Comparison of ENCODE assay signal across 8 cellular contexts in the genomic region with DNA sequence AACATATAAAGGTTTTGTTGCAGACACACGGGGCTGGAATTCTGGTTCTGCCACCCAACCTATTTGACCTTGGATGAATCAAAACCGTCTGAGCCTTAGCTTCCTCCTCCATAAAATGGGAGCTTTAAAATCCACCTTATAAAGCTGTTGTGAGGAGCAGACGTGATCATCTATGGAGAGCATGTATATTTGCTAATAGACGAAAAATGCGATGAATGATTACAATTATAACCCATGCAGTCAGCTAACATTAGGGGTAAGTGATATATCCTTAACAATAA. TPM values are rescaled to one million over a fixed set of nuclear protein-coding genes. Genes with fewer than 3 reads are reported as not detected.
DNase-seq lines count a peak whose midpoint lies in the region; ATAC-seq and TF ChIP-seq lines count a peak whose summit lies in the region.

No MANE protein-coding gene starts in this region.

- H3K9me3 Mint-ChIP-seq in activated CD4-positive, alpha-beta T cell treated with anti-CD3 and anti-CD28 coated beads for 36 hours (ENCODE audit: low read depth): no peaks in the 10 kb centered on the region
- no peaks in the 10 kb centered on the region for H3K9me3 Mint-ChIP-seq in activated CD8-positive, alpha-beta T cell treated with anti-CD3 and anti-CD28 coated beads for 36 hours

- ATAC-seq in activated CD4-positive, alpha-beta T cell treated with anti-CD3 and anti-CD28 coated beads for 36 hours: no peak
- no peak for ATAC-seq in activated CD8-positive, alpha-beta T cell treated with anti-CD3 and anti-CD28 coated beads for 36 hours
- ATAC-seq in HG03025 (IDR thresholded peaks at IDR 0.05; ENCODE audit: low FRiP score, unreplicated experiment): no peak

- H3K27ac Mint-ChIP-seq in activated CD4-positive, alpha-beta T cell treated with anti-CD3 and anti-CD28 coated beads for 36 hours: peak overlapping the region; percentile 99
- H3K27ac Mint-ChIP-seq in activated CD8-positive, alpha-beta T cell treated with anti-CD3 and anti-CD28 coated beads for 36 hours: peak overlapping the region; percentile 98

- no peaks in the 10 kb centered on the region for H3K36me3 ChIP-seq in iPS-20b (ENCODE audit: insufficient read depth, low read depth, low read length)

- CTCF ChIA-PET in activated CD4-positive, alpha-beta T cell treated with anti-CD3 and anti-CD28 coated beads for 36 hours (lab: Charles Lee): interaction anchor here (0.5 to 1.3 kb wide), 4 partner anchors 9 to 1385 kb away, joined by 3 to 5 read pairs (median 3); no protein-coding TSS in a partner anchor
- CTCF ChIA-PET in activated CD8-positive, alpha-beta T cell treated with anti-CD3 and anti-CD28 coated beads for 36 hours (lab: Charles Lee): interaction anchor here (1.1 to 1.5 kb wide), 3 partner anchors 97 to 110 kb away, joined by 3 to 9 read pairs (median 4); partner anchors contain the start of gene FAM8A1

- peak overlapping the region; percentile 86 for H3K4me3 Mint-ChIP-seq in activated CD4-positive, alpha-beta T cell treated with anti-CD3 and anti-CD28 coated beads for 36 hours
- H3K4me3 Mint-ChIP-seq in activated CD8-positive, alpha-beta T cell treated with anti-CD3 and anti-CD28 coated beads for 36 hours: peak overlapping the region; percentile 97

- no peak for TF ChIP-seq CTCF in activated CD8-positive, alpha-beta T cell treated with anti-CD3 and anti-CD28 coated beads for 36 hours (IDR thresholded peaks at IDR 0.05)

- peak overlapping the region; percentile 64; the same call in 1 of the 2 replicates for H3K9ac ChIP-seq in iPS-20b (ENCODE audit: low read depth, low read length)

- intact Hi-C loops in activated CD4-positive, alpha-beta T cell treated with anti-CD3 and anti-CD28 coated beads for 36 hours (cut with DNase I, micrococcal nuclease): loop anchor here (1.0 to 10.0 kb wide), 9 partner anchors 8 to 1580 kb away; partner anchors contain the start of genes ATXN1 (in 1 of the 2), DEK (in 1 of the 2), KDM1B (in 1 of the 2) and MYLIP (in 1 of the 2)
- intact Hi-C loops in activated CD8-positive, alpha-beta T cell treated with anti-CD3 and anti-CD28 coated beads for 36 hours (cut with micrococcal nuclease): loop anchor here (10.0 kb wide), 2 partner anchors 53 to 97 kb away; no protein-coding TSS in a partner anchor

- peaks cover 7% of the 10 kb centered on the region; the same call in 1 of the 2 replicates for H3K4me1 ChIP-seq in iPS-20b (ENCODE audit: insufficient read depth, low read length)

- POLR2A ChIA-PET in activated CD4-positive, alpha-beta T cell treated with anti-CD3 and anti-CD28 coated beads for 36 hours (lab: Charles Lee): interaction anchor here (0.6 to 1.5 kb wide), 5 partner anchors 8 to 794 kb away, joined by 3 to 5 read pairs (median 4); partner anchors contain the start of gene FAM8A1
- POLR2A ChIA-PET in activated CD8-positive, alpha-beta T cell treated with anti-CD3 and anti-CD28 coated beads for 36 hours (lab: Charles Lee): interaction anchor here (0.8 to 2.5 kb wide), 11 partner anchors 8 to 506 kb away, joined by 3 to 15 read pairs (median 3); partner anchors contain the start of genes FAM8A1, KDM1B and TPMT

- no peak for DNase-seq in activated CD4-positive, alpha-beta T cell treated with anti-CD3 and anti-CD28 coated beads for 36 hours
- no peak for DNase-seq in activated CD4-positive, alpha-beta T cell treated with anti-CD3 and anti-CD28 coated beads for 4 hours
- no peak for DNase-seq in activated CD8-positive, alpha-beta T cell treated with anti-CD3 and anti-CD28 coated beads for 36 hours
- DNase-seq in substantia nigra (lab: John Stamatoyannopoulos, UW) (no peak), epidermal melanocyte (ENCODE audit: insufficient read length, low spot score) (no peak)
- no peak for DNase-seq in effector CD4-positive, alpha-beta T cell

- peak overlapping the region; percentile 96 for H3K4me3 ChIP-seq in iPS-20b (ENCODE audit: low read length)

- H3K27ac ChIP-seq in iPS-20b (ENCODE audit: low read length): peak overlapping the region; percentile 20
- H3K27ac ChIP-seq in substantia nigra (ENCODE audit: low read depth, low read length, poor library complexity, severe bottlenecking): peak overlapping the region; percentile 86

- no peaks in the 10 kb centered on the region for H3K27me3 Mint-ChIP-seq in activated CD4-positive, alpha-beta T cell treated with anti-CD3 and anti-CD28 coated beads for 36 hours
- no peaks in the 10 kb centered on the region for H3K27me3 Mint-ChIP-seq in activated CD8-positive, alpha-beta T cell treated with anti-CD3 and anti-CD28 coated beads for 36 hours

- peaks cover 32% of the 10 kb centered on the region for H3K36me3 Mint-ChIP-seq in activated CD4-positive, alpha-beta T cell treated with anti-CD3 and anti-CD28 coated beads for 36 hours (ENCODE audit: low read depth)
- peaks cover 36% of the 10 kb centered on the region for H3K36me3 Mint-ChIP-seq in activated CD8-positive, alpha-beta T cell treated with anti-CD3 and anti-CD28 coated beads for 36 hours (ENCODE audit: low read depth)

- no peaks in the 10 kb centered on the region for H3K27me3 ChIP-seq in iPS-20b (ENCODE audit: insufficient read depth, low read length)

- peaks cover 21% of the 10 kb centered on the region for H3K4me1 Mint-ChIP-seq in activated CD4-positive, alpha-beta T cell treated with anti-CD3 and anti-CD28 coated beads for 36 hours
- peaks cover 20% of the 10 kb centered on the region for H3K4me1 Mint-ChIP-seq in activated CD8-positive, alpha-beta T cell treated with anti-CD3 and anti-CD28 coated beads for 36 hours (ENCODE audit: low read depth)

- H3K9me3 ChIP-seq in iPS-20b (ENCODE audit: insufficient read depth, low read depth, low read length): no peaks in the 10 kb centered on the region

RNA-seq across cellular contexts. Expression of gene NUP153, which starts 0.6 kb away (rescaled TPM):
- total RNA-seq in activated CD4-positive, alpha-beta T cell treated with anti-CD3 and anti-CD28 coated beads for 36 hours: 10 to 100 TPM; 81.0 to 99.8 TPM
- total RNA-seq in activated CD8-positive, alpha-beta T cell treated with anti-CD3 and anti-CD28 coated beads for 36 hours: 10 to 100 TPM; 76.4 to 78.2 TPM
